Comparison of ENCODE assay signal across 3 cellular contexts in genomic region chrX:138058931-138059330, GRCh38.
"Had no signal": no experiment of that assay in that cellular context is flagged by ENCODE, and none has a peak within 500 bp of the region (broad histone marks: within the 10 kb centered on the region; RNA-seq: fewer than 3 reads in every experiment).

No MANE protein-coding gene starts in this region.

- DNase-seq: GDM1, GF-D8 had no signal

- H3K4me3 ChIP-seq: GM12878 had no signal
